In the genomic region with DNA sequence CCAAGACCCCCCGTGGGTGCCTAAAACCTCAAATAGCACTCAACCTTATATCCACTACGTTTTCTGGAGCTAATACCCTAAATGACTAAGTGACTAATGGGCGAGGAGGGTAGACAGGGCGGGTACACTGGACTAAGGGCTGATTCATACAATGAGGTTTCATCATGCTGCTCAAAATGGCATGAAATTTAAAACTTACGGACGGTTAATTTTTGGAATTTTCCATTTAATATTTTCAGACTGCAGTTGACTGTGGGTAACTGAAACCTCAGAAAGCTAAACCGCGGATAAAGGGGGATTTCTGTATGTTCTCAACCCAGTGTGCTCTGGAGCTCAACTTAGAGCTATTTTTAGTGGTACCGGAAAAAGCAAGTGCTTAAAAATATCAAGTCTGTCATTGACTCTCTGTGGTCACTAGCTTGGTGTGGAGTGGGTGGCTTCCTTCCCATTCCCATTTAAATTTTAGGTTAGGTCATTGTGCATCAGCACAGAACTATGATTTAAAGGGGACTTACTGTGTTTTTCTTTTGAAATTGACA, we compare ENCODE assay signal across 8 cellular contexts.
DNase-seq lines count a peak whose midpoint lies in the region; ATAC-seq and TF ChIP-seq lines count a peak whose summit lies in the region.

No MANE protein-coding gene starts in this region.

- POLR2A ChIA-PET in activated naive CD8-positive, alpha-beta T cell treated with anti-CD3 and anti-CD28 coated beads, Interleukin-2, amount 10 ng/mL, durations not matched to agents 7 days and 5 days (lab: Charles Lee) = interaction anchor here (1.0 kb wide), 1 partner anchor 409 kb away, joined by 4 read pairs; a partner anchor contains a TSS
- POLR2A ChIA-PET in OCI-LY7 (lab: Charles Lee) = no interaction called here

- peak overlapping the region; percentile 73 for H3K9ac ChIP-seq in mesenchymal stem cell (ENCODE audit: low read length)

- H3K36me3 ChIP-seq in mesenchymal stem cell (ENCODE audit: control insufficient read depth in 1 of 2, insufficient read depth in 2 of 2, low read depth in 1 of 2, low read length in 2 of 2) (no peaks in the 10 kb centered on the region), OCI-LY7 (ENCODE audit: insufficient read depth, low read length) (no peaks in the 10 kb centered on the region)

- H3K4me3 ChIP-seq in mesenchymal stem cell (ENCODE audit: insufficient read depth in 1 of 2, low read depth in 1 of 2, low read length in 2 of 2) = peak overlapping the region in 1 of 2 experiments; percentile 47
- H3K4me3 ChIP-seq in OCI-LY7 (ENCODE audit: low read depth, low read length, poor library complexity, severe bottlenecking) = no peak overlapping the region

- H3K27me3 Mint-ChIP-seq in activated T-cell treated with anti-CD3 and anti-CD28 coated beads, Interleukin-2, amount 50 U/mL, for 4 hours (ENCODE audit: low read depth) = no peaks in the 10 kb centered on the region
- H3K27me3 Mint-ChIP-seq in activated naive CD8-positive, alpha-beta T cell treated with anti-CD3 and anti-CD28 coated beads, Interleukin-2, amount 10 ng/mL, durations not matched to agents 7 days and 5 days = no peaks in the 10 kb centered on the region
- H3K27me3 Mint-ChIP-seq in endothelial cell (ENCODE audit: unreplicated experiment) = no peaks in the 10 kb centered on the region

- ATAC-seq in activated T-cell treated with anti-CD3 and anti-CD28 coated beads, Interleukin-2, amount 50 U/mL, for 4 hours = peak; percentile 43 to 79
- peak; percentile 93 for ATAC-seq in HG03039 (IDR thresholded peaks at IDR 0.05; ENCODE audit: unreplicated experiment)
- ATAC-seq in activated naive CD8-positive, alpha-beta T cell treated with anti-CD3 and anti-CD28 coated beads, Interleukin-2, amount 10 ng/mL, durations not matched to agents 7 days and 5 days (ENCODE audit: low read depth) = peak; percentile 36

- H3K79me1 ChIP-seq in mesenchymal stem cell (replicated peaks; ENCODE audit: low read length, poor library complexity, severe bottlenecking) = peaks cover 4% of the 10 kb centered on the region

- TF ChIP-seq CTCF in endothelial cell (IDR thresholded peaks at IDR 0.05; ENCODE audit: unreplicated experiment) = no peak
- no peak for TF ChIP-seq CTCF in OCI-LY7 (conservative IDR thresholded peaks at IDR 0.05; ENCODE audit: low read length)

- H3K23ac ChIP-seq in mesenchymal stem cell (ENCODE audit: low read length in 2 of 2) = no peak overlapping the region

- no TSS peak for BruUV-seq in OCI-LY7 (replicated peaks; lab: Mats Ljungman, UMichigan)

- H3K4me1 Mint-ChIP-seq in activated T-cell treated with anti-CD3 and anti-CD28 coated beads, Interleukin-2, amount 50 U/mL, for 4 hours (ENCODE audit: low read depth) = peaks cover 11% of the 10 kb centered on the region
- peaks cover 2% of the 10 kb centered on the region for H3K4me1 Mint-ChIP-seq in activated naive CD8-positive, alpha-beta T cell treated with anti-CD3 and anti-CD28 coated beads, Interleukin-2, amount 10 ng/mL, durations not matched to agents 7 days and 5 days
- no peaks in the 10 kb centered on the region for H3K4me1 Mint-ChIP-seq in endothelial cell (ENCODE audit: unreplicated experiment)

- H3K4me1 ChIP-seq in mesenchymal stem cell (ENCODE audit: control insufficient read depth, insufficient read depth, low read depth, low read length) = peaks cover 4% of the 10 kb centered on the region
- no peaks in the 10 kb centered on the region for H3K4me1 ChIP-seq in OCI-LY7 (ENCODE audit: insufficient read depth, low read length, poor library complexity, severe bottlenecking)

- no peak overlapping the region for H2BK15ac ChIP-seq in mesenchymal stem cell (ENCODE audit: low read depth, poor library complexity, severe bottlenecking)

- no peak overlapping the region for H4K8ac ChIP-seq in mesenchymal stem cell (ENCODE audit: low read length)

- no peak overlapping the region for H3K27ac Mint-ChIP-seq in activated naive CD8-positive, alpha-beta T cell treated with anti-CD3 and anti-CD28 coated beads, Interleukin-2, amount 10 ng/mL, durations not matched to agents 7 days and 5 days
- no peak overlapping the region for H3K27ac Mint-ChIP-seq in endothelial cell (ENCODE audit: unreplicated experiment)

- H3K9me3 Mint-ChIP-seq in activated T-cell treated with anti-CD3 and anti-CD28 coated beads, Interleukin-2, amount 50 U/mL, for 4 hours = no peaks in the 10 kb centered on the region
- H3K9me3 Mint-ChIP-seq in activated naive CD8-positive, alpha-beta T cell treated with anti-CD3 and anti-CD28 coated beads, Interleukin-2, amount 10 ng/mL, durations not matched to agents 7 days and 5 days = no peaks in the 10 kb centered on the region
- no peaks in the 10 kb centered on the region for H3K9me3 Mint-ChIP-seq in endothelial cell (ENCODE audit: unreplicated experiment)

- CTCF ChIA-PET in OCI-LY7 (lab: Charles Lee; ENCODE audit: unreplicated experiment) = no interaction called here

- no peaks in the 10 kb centered on the region for H4K20me1 ChIP-seq in OCI-LY7 (ENCODE audit: insufficient read depth, low read length)

- H3K18ac ChIP-seq in mesenchymal stem cell (ENCODE audit: low read depth in 1 of 2, low read length in 2 of 2) = no peak overlapping the region

- H3K9me2 ChIP-seq in OCI-LY7 (ENCODE audit: insufficient read depth, low read length) = no peaks in the 10 kb centered on the region

- H3K9me3 ChIP-seq in mesenchymal stem cell (ENCODE audit: control insufficient read depth, low read length) (no peaks in the 10 kb centered on the region), OCI-LY7 (ENCODE audit: low read length) (no peaks in the 10 kb centered on the region)

- no peak for DNase-seq in activated T-cell treated with anti-CD3 and anti-CD28 coated beads, Interleukin-2, amount 50 U/mL, for 4 hours
- no peak for DNase-seq in activated T-cell treated with anti-CD3 and anti-CD28 coated beads, Interleukin-2, amount 50 U/mL, for 1 hour
- DNase-seq in activated naive CD8-positive, alpha-beta T cell treated with anti-CD3 and anti-CD28 coated beads, Interleukin-2, amount 10 ng/mL, durations not matched to agents 7 days and 5 days = no peak
- DNase-seq in mesenchymal stem cell (peak; percentile 71), endothelial cell (ENCODE audit: low spot score) (no peak), OCI-LY7 (ENCODE audit: low spot score) (no peak), NCI-H1436 (lab: John Stamatoyannopoulos, UW) (no peak)

- intact Hi-C loops in OCI-LY7 (cut with micrococcal nuclease; ENCODE audit: unreplicated experiment) = no loop called here

- no peak overlapping the region for H3K14ac ChIP-seq in mesenchymal stem cell (ENCODE audit: low read length in 2 of 2)

- H2BK12ac ChIP-seq in mesenchymal stem cell (ENCODE audit: low read length in 2 of 2) = no peak overlapping the region

- no peak overlapping the region for H2BK5ac ChIP-seq in mesenchymal stem cell (ENCODE audit: low read depth, low read length, poor library complexity, severe bottlenecking)

- H3K4me2 ChIP-seq in mesenchymal stem cell (ENCODE audit: low read length, poor library complexity, severe bottlenecking) (peak overlapping the region; percentile 57), OCI-LY7 (ENCODE audit: low read length) (no peak overlapping the region)

- 58% methylated on average over 8 of the region's 9 CpGs for WGBS in mesenchymal stem cell

- no peaks in the 10 kb centered on the region for H3K79me2 ChIP-seq in OCI-LY7 (ENCODE audit: insufficient read depth, low read depth, low read length)

- H3K27me3 ChIP-seq in mesenchymal stem cell (ENCODE audit: control insufficient read depth in 1 of 2, insufficient read depth in 1 of 2, low read length in 2 of 2) = no peaks in the 10 kb centered on the region

- peaks cover 1% of the 10 kb centered on the region for H3K36me3 Mint-ChIP-seq in activated T-cell treated with anti-CD3 and anti-CD28 coated beads, Interleukin-2, amount 50 U/mL, for 4 hours (ENCODE audit: insufficient read depth)
- H3K36me3 Mint-ChIP-seq in activated naive CD8-positive, alpha-beta T cell treated with anti-CD3 and anti-CD28 coated beads, Interleukin-2, amount 10 ng/mL, durations not matched to agents 7 days and 5 days = no peaks in the 10 kb centered on the region
- H3K36me3 Mint-ChIP-seq in endothelial cell (ENCODE audit: low read depth, unreplicated experiment) = no peaks in the 10 kb centered on the region

- H2AFZ ChIP-seq in mesenchymal stem cell (ENCODE audit: low read depth, low read length) (no peak overlapping the region), OCI-LY7 (ENCODE audit: low read length) (no peak overlapping the region)

- no peak overlapping the region for H3K4ac ChIP-seq in mesenchymal stem cell (ENCODE audit: low read depth in 1 of 2, low read length in 2 of 2)

- H3K4me3 Mint-ChIP-seq in activated T-cell treated with anti-CD3 and anti-CD28 coated beads, Interleukin-2, amount 50 U/mL, for 4 hours = peak overlapping the region; percentile 24
- no peak overlapping the region for H3K4me3 Mint-ChIP-seq in activated naive CD8-positive, alpha-beta T cell treated with anti-CD3 and anti-CD28 coated beads, Interleukin-2, amount 10 ng/mL, durations not matched to agents 7 days and 5 days
- H3K4me3 Mint-ChIP-seq in endothelial cell (ENCODE audit: unreplicated experiment) = no peak overlapping the region

- H4K91ac ChIP-seq in mesenchymal stem cell (ENCODE audit: low read length) = no peak overlapping the region

- H2BK120ac ChIP-seq in mesenchymal stem cell (ENCODE audit: low read depth, low read length) = no peak overlapping the region

- no peak overlapping the region for H2AK5ac ChIP-seq in mesenchymal stem cell (ENCODE audit: low read length, severe bottlenecking)

- H3K27ac ChIP-seq in mesenchymal stem cell (ENCODE audit: low read length, poor library complexity, severe bottlenecking) = peak overlapping the region; percentile 91
- H3K27ac ChIP-seq in OCI-LY7 (ENCODE audit: low read depth, low read length, poor library complexity, severe bottlenecking) = no peak overlapping the region

Comparison
In these comparisons a context has a peak if more than half of its experiments do, and no peak if none do; other contexts are left out.
1. ATAC-seq: peak in every context shown above with its lines; median percentile 93 in HG03039; 61 in activated T-cell treated with anti-CD3 and anti-CD28 coated beads, Interleukin-2, amount 50 U/mL, for 4 hours; 36 in activated naive CD8-positive, alpha-beta T cell treated with anti-CD3 and anti-CD28 coated beads, Interleukin-2, amount 10 ng/mL, durations not matched to agents 7 days and 5 days.